In the genomic region with DNA sequence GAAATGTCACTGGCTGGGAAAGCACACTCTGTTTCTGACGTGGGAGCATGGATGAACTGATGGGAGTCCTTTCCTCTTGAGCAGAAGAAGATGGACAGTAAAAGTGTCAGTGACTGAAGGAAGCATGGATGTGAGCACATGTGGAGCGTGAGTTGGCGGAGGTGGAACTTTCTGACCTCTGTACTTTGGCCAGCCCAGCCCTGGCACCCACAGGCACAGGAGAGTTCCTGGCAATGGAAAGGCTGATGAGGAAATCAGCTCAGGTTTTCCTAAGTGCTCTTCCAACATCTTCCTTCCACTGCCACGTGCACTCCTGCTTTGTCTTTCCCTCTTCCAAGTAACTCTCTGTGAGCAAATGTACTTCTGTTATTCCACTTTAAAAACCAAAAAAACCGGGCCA, we compare ENCODE assay signal across 25 cellular contexts.
DNase-seq lines count a peak whose midpoint lies in the region; ATAC-seq, FAIRE-seq and TF ChIP-seq lines count a peak whose summit lies in the region.
"Had no signal": no experiment of that assay in that cellular context is flagged by ENCODE, and none has a peak within 500 bp of the region (broad histone marks: within the 10 kb centered on the region; RNA-seq: fewer than 3 reads in every experiment).

No MANE protein-coding gene starts in this region.

- H3K23ac ChIP-seq in H1 (ENCODE audit: insufficient read length), result no peak overlapping the region

- H3K14ac ChIP-seq in H1 (ENCODE audit: insufficient read length), result no peak overlapping the region

- FAIRE-seq in H1 (lab: Jason Lieb, UNC) (no peak), small intestine (lab: Jason Lieb, UNC) (no peak)
- FAIRE-seq: A549, G401.6 had no signal

- no peak overlapping the region for H3K4ac ChIP-seq in H1 (replicated peaks; ENCODE audit: insufficient read length, low read depth, low read length)

- WGBS in H1 (ENCODE audit: extremely low coverage in 1 of 2, insufficient coverage in 1 of 2, insufficient read length in 1 of 2, insufficient replicate concordance in 2 of 2, low coverage in 1 of 2, low lambda C conversion rate in 2 of 2, missing lambda C conversion rate in 1 of 2), 2 experiments, result 88% methylated on average over 5 of the region's 5 CpGs; no CpG with 5 or more reads in 1 of the 2 experiments
- 28 to 72% (median 46%) methylated on average over 5 of the region's 5 CpGs for WGBS in small intestine, 3 donors

- H3K36me3 Mint-ChIP-seq in glutamatergic neuron (ENCODE audit: unreplicated experiment), result no peaks in the 10 kb centered on the region
- peaks cover 7% of the 10 kb centered on the region for H3K36me3 Mint-ChIP-seq in stimulated activated effector memory CD8-positive, alpha-beta T cell treated with anti-CD3 and anti-CD28 coated beads, Interleukin-12 subunit alpha, Interleukin-12 subunit beta, amount 100 ng/mL, for 72 hours

- no peak overlapping the region for H3K56ac ChIP-seq in H1 (replicated peaks; ENCODE audit: insufficient read length, low read depth, low read length)

- H3K9me3 ChIP-seq in H1 (ENCODE audit: insufficient read depth in 2 of 2, low read depth in 1 of 2, low read length in 1 of 2) (no peaks in the 10 kb centered on the region), mucosa of descending colon (no peaks in the 10 kb centered on the region), small intestine (ENCODE audit: control insufficient read depth, low read depth) (no peaks in the 10 kb centered on the region)
- H3K9me3 ChIP-seq: A549; BLaER1 treated with 17β-estradiol and CSF1 and Interleukin-3, amounts not matched to agents 10 nM and 100 nM; MG63 had no signal

- no peak overlapping the region for H2BK5ac ChIP-seq in H1 (ENCODE audit: low read depth, low read length)

- H3K79me1 ChIP-seq in H1 (ENCODE audit: low read depth, low read length), result no peaks in the 10 kb centered on the region

- H2BK20ac ChIP-seq in H1 (ENCODE audit: low read length), result no peak overlapping the region

- H2AK5ac ChIP-seq in H1 (ENCODE audit: low read depth, low read length), result 0 out of 2 replicates have a peak overlapping the region, but pooled peaks have one; percentile 28

- ATAC-seq in left colon, result peak; percentile 100
- peak; percentile 98 for ATAC-seq in mucosa of descending colon
- ATAC-seq in stimulated activated effector memory CD8-positive, alpha-beta T cell treated with anti-CD3 and anti-CD28 coated beads, Interleukin-12 subunit alpha, Interleukin-12 subunit beta, amount 100 ng/mL, for 72 hours, result no peak

- TF ChIP-seq POLR2A in H1 (IDR thresholded peaks at IDR 0.05; ENCODE audit: control extremely low read depth in 1 of 2, low read depth in 2 of 2, low read length in 2 of 2), result no peak

- no peak overlapping the region for H4K8ac ChIP-seq in H1 (ENCODE audit: extremely low read depth, insufficient read depth, low read length)

- H3K4me2 ChIP-seq in H1 (ENCODE audit: insufficient read depth in 1 of 2, low read depth in 2 of 2, low read length in 2 of 2), result no peak overlapping the region
- H3K4me2 ChIP-seq: A549; BLaER1 treated with 17β-estradiol and CSF1 and Interleukin-3, amounts not matched to agents 10 nM and 100 nM had no signal

- H3K18ac ChIP-seq in H1 (ENCODE audit: extremely low read depth, low read length), result no peak overlapping the region

- CTCF ChIA-PET in H1 (lab: Charles Lee; ENCODE audit: partially characterized antibody), result interaction anchor here (1.5 kb wide), 1 partner anchor 224 kb away, joined by 4 read pairs; no protein-coding TSS in a partner anchor

- H3K27ac ChIP-seq in H1 (ENCODE audit: low read depth, low read length) (no peak overlapping the region), small intestine (ENCODE audit: low read depth in 1 of 2, low read length in 1 of 2) (no peak overlapping the region)
- H3K27ac ChIP-seq: A549; BLaER1 treated with 17β-estradiol and CSF1 and Interleukin-3, amounts not matched to agents 10 nM and 100 nM; RWPE1 had no signal

- no peak overlapping the region for H4K5ac ChIP-seq in H1 (ENCODE audit: insufficient read length, low read depth, low read length)

- H3K4me1 ChIP-seq in H1 (replicated peaks in 1 of 4; ENCODE audit: control insufficient read depth in 3 of 4, insufficient read depth in 4 of 4, low read length in 3 of 4), result no peaks in the 10 kb centered on the region
- no peaks in the 10 kb centered on the region for H3K4me1 ChIP-seq in mucosa of descending colon (ENCODE audit: low read depth)
- H3K4me1 ChIP-seq in small intestine (ENCODE audit: control insufficient read depth in 2 of 2, insufficient read depth in 1 of 2, low read depth in 1 of 2, low read length in 1 of 2), result no peaks in the 10 kb centered on the region
- H3K4me1 ChIP-seq: A549 had no signal

- H3K36me3 ChIP-seq in H1 (ENCODE audit: control insufficient read depth in 2 of 4, insufficient read depth in 4 of 4, low read length in 3 of 4), result no peaks in the 10 kb centered on the region
- no peaks in the 10 kb centered on the region for H3K36me3 ChIP-seq in mucosa of descending colon (ENCODE audit: low read depth)
- H3K36me3 ChIP-seq in small intestine (ENCODE audit: control insufficient read depth in 2 of 2, insufficient read depth in 2 of 2, low read length in 2 of 2), result no peaks in the 10 kb centered on the region
- H3K36me3 ChIP-seq: MG63 had no signal

- H3K27me3 Mint-ChIP-seq in glutamatergic neuron (ENCODE audit: unreplicated experiment), result peaks cover 2% of the 10 kb centered on the region
- H3K27me3 Mint-ChIP-seq: CD4-positive, alpha-beta T cell had no signal

- no peak for TF ChIP-seq CTCF in H1 (IDR thresholded peaks at IDR 0.05; ENCODE audit: control extremely low read depth in 1 of 3, insufficient read depth in 1 of 3, low read depth in 1 of 3, low read length in 3 of 3)
- no peak for TF ChIP-seq CTCF in mucosa of descending colon (IDR thresholded peaks at IDR 0.05)
- no peak for TF ChIP-seq CTCF in glutamatergic neuron (IDR thresholded peaks at IDR 0.05; ENCODE audit: partially characterized antibody, unreplicated experiment)

- no peak for TF ChIP-seq RAD21 in H1 (IDR thresholded peaks at IDR 0.05 in 1 of 2, conservative IDR thresholded peaks at IDR 0.05 in 1 of 2; ENCODE audit: low read depth in 2 of 2, low read length in 2 of 2)

- no peaks in the 10 kb centered on the region for H4K20me1 ChIP-seq in H1 (replicated peaks in 1 of 2; ENCODE audit: control insufficient read depth in 1 of 2, insufficient read depth in 2 of 2, low read length in 2 of 2)
- H4K20me1 ChIP-seq: BLaER1 treated with 17β-estradiol and CSF1 and Interleukin-3, amounts not matched to agents 10 nM and 100 nM had no signal

- no peak overlapping the region for H2AFZ ChIP-seq in H1 (ENCODE audit: low read length)

- POLR2A ChIA-PET in H1 (lab: Charles Lee; ENCODE audit: partially characterized antibody), result interaction anchor here (1.3 kb wide), 1 partner anchor 10 kb away, joined by 3 read pairs; no protein-coding TSS in a partner anchor

- no peak overlapping the region for H2BK12ac ChIP-seq in H1 (ENCODE audit: low read depth, low read length)

- no peak overlapping the region; a peak in 1 of 7 replicates for H3K9ac ChIP-seq in H1 (replicated peaks in 1 of 4; ENCODE audit: extremely low read depth in 1 of 4, low read depth in 3 of 4, low read length in 3 of 4)
- H3K9ac ChIP-seq: BLaER1 treated with 17β-estradiol and CSF1 and Interleukin-3, amounts not matched to agents 10 nM and 100 nM had no signal

- H3K79me2 ChIP-seq in H1 (ENCODE audit: control insufficient read depth in 1 of 2, insufficient read depth in 2 of 2, low read length in 2 of 2), result no peaks in the 10 kb centered on the region

- no peak overlapping the region for H2BK120ac ChIP-seq in H1 (replicated peaks; ENCODE audit: low read depth, low read length)

- H3K4me1 Mint-ChIP-seq in glutamatergic neuron (ENCODE audit: low read depth, unreplicated experiment), result no peaks in the 10 kb centered on the region
- no peaks in the 10 kb centered on the region for H3K4me1 Mint-ChIP-seq in stimulated activated effector memory CD8-positive, alpha-beta T cell treated with anti-CD3 and anti-CD28 coated beads, Interleukin-12 subunit alpha, Interleukin-12 subunit beta, amount 100 ng/mL, for 72 hours

- H3K4me3 ChIP-seq in H1 (ENCODE audit: extremely low read depth in 1 of 4, insufficient read depth in 2 of 4, low read depth in 3 of 4, low read length in 4 of 4) (no peak overlapping the region), mucosa of descending colon (no peak overlapping the region), small intestine (ENCODE audit: low read depth in 1 of 2, low read length in 2 of 2) (no peak overlapping the region)
- H3K4me3 ChIP-seq: A549; BLaER1 treated with 17β-estradiol and CSF1 and Interleukin-3, amounts not matched to agents 10 nM and 100 nM; MG63 had no signal

- H2BK15ac ChIP-seq in H1 (ENCODE audit: low read length), result no peak overlapping the region

- H3K4me3 Mint-ChIP-seq in glutamatergic neuron (ENCODE audit: unreplicated experiment), result no peak overlapping the region
- no peak overlapping the region for H3K4me3 Mint-ChIP-seq in stimulated activated effector memory CD8-positive, alpha-beta T cell treated with anti-CD3 and anti-CD28 coated beads, Interleukin-12 subunit alpha, Interleukin-12 subunit beta, amount 100 ng/mL, for 72 hours
- H3K4me3 Mint-ChIP-seq: CD4-positive, alpha-beta T cell had no signal

- H3K23me2 ChIP-seq in H1 (ENCODE audit: low read depth, low read length), result no peaks in the 10 kb centered on the region

- H3K9me3 Mint-ChIP-seq in glutamatergic neuron (ENCODE audit: unreplicated experiment), result peaks cover 2% of the 10 kb centered on the region
- H3K9me3 Mint-ChIP-seq in stimulated activated effector memory CD8-positive, alpha-beta T cell treated with anti-CD3 and anti-CD28 coated beads, Interleukin-12 subunit alpha, Interleukin-12 subunit beta, amount 100 ng/mL, for 72 hours, result no peaks in the 10 kb centered on the region
- H3K9me3 Mint-ChIP-seq: CD4-positive, alpha-beta T cell had no signal

- no peak overlapping the region for H3K27ac Mint-ChIP-seq in glutamatergic neuron (ENCODE audit: unreplicated experiment)
- H3K27ac Mint-ChIP-seq in stimulated activated effector memory CD8-positive, alpha-beta T cell treated with anti-CD3 and anti-CD28 coated beads, Interleukin-12 subunit alpha, Interleukin-12 subunit beta, amount 100 ng/mL, for 72 hours, result no peak overlapping the region
- H3K27ac Mint-ChIP-seq: CD4-positive, alpha-beta T cell had no signal

- H4K91ac ChIP-seq in H1 (replicated peaks; ENCODE audit: insufficient read length, low read length), result no peak overlapping the region

- intact Hi-C loops in left colon (cut with DNase I, micrococcal nuclease), result no loop called here
- intact Hi-C loops in mucosa of descending colon (cut with DNase I, micrococcal nuclease), result no loop called here

- TF ChIP-seq EP300 in H1 (IDR thresholded peaks at IDR 0.05; ENCODE audit: borderline replicate concordance in 1 of 2, low read depth in 2 of 2, low read length in 2 of 2), result no peak

- DNase-seq in H1 (ENCODE audit: low read depth in 1 of 2, low spot score in 2 of 2) (no peak), left colon (peak; percentile 41 to 47), mucosa of descending colon (peak; percentile 57), small intestine (peak; percentile 90), glutamatergic neuron (no peak), ureter (ENCODE audit: low spot score) (no peak)
- no peak for DNase-seq in stimulated activated effector memory CD8-positive, alpha-beta T cell treated with anti-CD3 and anti-CD28 coated beads, Interleukin-12 subunit alpha, Interleukin-12 subunit beta, amount 100 ng/mL, for 72 hours (ENCODE audit: low spot score in 2 of 2)
- DNase-seq: AML-193; CD4-positive, alpha-beta T cell; GOT3; HCEC 1CT; IMR-90; KG1; MG63; NCI-H1105 treated with DMSO at 0.1 percent for 48 hours; NCI-H146; NCI-H2029; NCI-H446 treated with DMSO at 0.1 percent for 48 hours; NCI-H526; NCI-H82; SHP77 had no signal

- no peaks in the 10 kb centered on the region for H3K27me3 ChIP-seq in H1 (replicated peaks in 1 of 4; ENCODE audit: control insufficient read depth in 3 of 4, extremely low read depth in 1 of 4, insufficient read depth in 3 of 4, low read length in 3 of 4)
- no peaks in the 10 kb centered on the region for H3K27me3 ChIP-seq in small intestine (ENCODE audit: control insufficient read depth in 2 of 2, insufficient read depth in 2 of 2, low read length in 2 of 2)
- H3K27me3 ChIP-seq: BLaER1 treated with 17β-estradiol and CSF1 and Interleukin-3, amounts not matched to agents 10 nM and 100 nM; MG63 had no signal

Comparison
In these comparisons a context has a peak if more than half of its experiments do, and no peak if none do; other contexts are left out.
1. DNase-seq: peak in left colon (2 of 2), mucosa of descending colon (3 of 3) and small intestine (single experiment); none in H1 (0 of 2), glutamatergic neuron (single experiment), ureter (single experiment) and stimulated activated effector memory CD8-positive, alpha-beta T cell treated with anti-CD3 and anti-CD28 coated beads, Interleukin-12 subunit alpha, Interleukin-12 subunit beta, amount 100 ng/mL, for 72 hours (0 of 2).